ENCODE assay signal across 9 cellular contexts in genomic region chr1:171984850-171985485, GRCh38.
DNase-seq lines count a peak whose midpoint lies in the region; ATAC-seq and TF ChIP-seq lines count a peak whose summit lies in the region.
"Had no signal": no experiment of that assay in that cellular context is flagged by ENCODE, and none has a peak within 500 bp of the region (broad histone marks: within the 10 kb centered on the region; RNA-seq: fewer than 3 reads in every experiment).

No MANE protein-coding gene starts in this region.

- ATAC-seq in GM19455 (IDR thresholded peaks at IDR 0.05; ENCODE audit: unreplicated experiment): no peak

- no peak overlapping the region for H3K27ac ChIP-seq in fibroblast of lung (ENCODE audit: insufficient read depth, low read length)
- H3K27ac ChIP-seq in ovary: no peak overlapping the region

- H3K27me3 ChIP-seq in fibroblast of lung (ENCODE audit: control insufficient read depth, insufficient read depth, low read length) (no peaks in the 10 kb centered on the region), ovary (peaks cover 2% of the 10 kb centered on the region)

- WGBS in ovary, 3 donors: 15 to 20% (median 16%) methylated on average over 3 of the region's 3 CpGs

- TF ChIP-seq CTCF in fibroblast of lung (conservative IDR thresholded peaks at IDR 0.05 in 1 of 2, IDR thresholded peaks at IDR 0.05 in 1 of 2; ENCODE audit: low read depth in 1 of 2, low read length in 2 of 2) (peak; percentile 83 to 84), ovary (IDR thresholded peaks at IDR 0.05) (peak; percentile 33 to 71 (median 45))

- CTCF ChIA-PET in activated CD4-positive, alpha-beta T cell treated with anti-CD3 and anti-CD28 coated beads, Interleukin-2, amount 10 ng/mL, durations not matched to agents 7 days and 5 days (lab: Charles Lee): interaction anchor here (0.8 to 3.5 kb wide), 10 partner anchors 17 to 414 kb away, joined by 3 to 33 read pairs (median 4); no protein-coding TSS in a partner anchor

- no peak for TF ChIP-seq POLR2A in ovary (IDR thresholded peaks at IDR 0.05)

- H3K27me3 Mint-ChIP-seq in activated CD4-positive, alpha-beta T cell treated with anti-CD3 and anti-CD28 coated beads, Interleukin-2, amount 10 ng/mL, durations not matched to agents 7 days and 5 days: peaks cover 6% of the 10 kb centered on the region

- no peak overlapping the region for H3K4me3 Mint-ChIP-seq in activated CD4-positive, alpha-beta T cell treated with anti-CD3 and anti-CD28 coated beads, Interleukin-2, amount 10 ng/mL, durations not matched to agents 7 days and 5 days
- H3K4me3 Mint-ChIP-seq: activated naive CD8-positive, alpha-beta T cell treated with anti-CD3 and anti-CD28 coated beads, Interleukin-2, amount 10 ng/mL, durations not matched to agents 7 days and 5 days had no signal

- no peaks in the 10 kb centered on the region for H3K9me3 ChIP-seq in fibroblast of lung (ENCODE audit: control insufficient read depth, insufficient read depth, low read depth, low read length)
- no peaks in the 10 kb centered on the region for H3K9me3 ChIP-seq in ovary

- no peak overlapping the region for H3K4me3 ChIP-seq in fibroblast of lung (replicated peaks in 1 of 4; ENCODE audit: control extremely low read depth in 1 of 4, insufficient read depth in 1 of 4, low read depth in 3 of 4, low read length in 4 of 4)
- no peak overlapping the region for H3K4me3 ChIP-seq in ovary

- peak; percentile 38 for DNase-seq in activated CD4-positive, alpha-beta T cell treated with anti-CD3 and anti-CD28 coated beads, Interleukin-2, amount 10 ng/mL, durations not matched to agents 7 days and 5 days
- DNase-seq in activated CD4-positive, alpha-beta T cell treated with anti-CD3 and anti-CD28 coated beads, Interleukin-2, amount 50 U/mL, for 48 hours: no peak
- DNase-seq in HuH-7 (ENCODE audit: low spot score) (peak; percentile 12), SHP77 treated with DMSO at 0.1 percent for 48 hours (lab: John Stamatoyannopoulos, UW) (peak; percentile 20), fibroblast of lung (ENCODE audit: low read depth in 2 of 2) (peak; percentile 40 to 64), ovary (no peak)
- no peak for DNase-seq in stimulated activated CD4-positive, alpha-beta T cell treated with anti-CD3 and anti-CD28 coated beads, Interleukin-4, amount 100 ng/mL, for 4 hours
- DNase-seq: activated naive CD8-positive, alpha-beta T cell treated with anti-CD3 and anti-CD28 coated beads, Interleukin-2, amount 10 ng/mL, durations not matched to agents 7 days and 5 days had no signal

- no peaks in the 10 kb centered on the region for H3K9me3 Mint-ChIP-seq in activated CD4-positive, alpha-beta T cell treated with anti-CD3 and anti-CD28 coated beads, Interleukin-2, amount 10 ng/mL, durations not matched to agents 7 days and 5 days
- H3K9me3 Mint-ChIP-seq: activated naive CD8-positive, alpha-beta T cell treated with anti-CD3 and anti-CD28 coated beads, Interleukin-2, amount 10 ng/mL, durations not matched to agents 7 days and 5 days had no signal

- POLR2A ChIA-PET in activated CD4-positive, alpha-beta T cell treated with anti-CD3 and anti-CD28 coated beads, Interleukin-2, amount 10 ng/mL, durations not matched to agents 7 days and 5 days (lab: Charles Lee): no interaction called here

- H3K4me1 ChIP-seq in fibroblast of lung (ENCODE audit: control insufficient read depth, extremely low read depth, insufficient read depth, low read length) (peaks cover 3% of the 10 kb centered on the region), ovary (ENCODE audit: insufficient read depth) (no peaks in the 10 kb centered on the region)

- H3K36me3 Mint-ChIP-seq in activated CD4-positive, alpha-beta T cell treated with anti-CD3 and anti-CD28 coated beads, Interleukin-2, amount 10 ng/mL, durations not matched to agents 7 days and 5 days (ENCODE audit: low read depth): no peaks in the 10 kb centered on the region
- H3K36me3 Mint-ChIP-seq: activated naive CD8-positive, alpha-beta T cell treated with anti-CD3 and anti-CD28 coated beads, Interleukin-2, amount 10 ng/mL, durations not matched to agents 7 days and 5 days had no signal

- no peaks in the 10 kb centered on the region for H3K4me1 Mint-ChIP-seq in activated CD4-positive, alpha-beta T cell treated with anti-CD3 and anti-CD28 coated beads, Interleukin-2, amount 10 ng/mL, durations not matched to agents 7 days and 5 days

- no peaks in the 10 kb centered on the region for H4K20me1 ChIP-seq in fibroblast of lung (ENCODE audit: control insufficient read depth, extremely low read depth, insufficient read depth, low read length)

- H3K27ac Mint-ChIP-seq in activated CD4-positive, alpha-beta T cell treated with anti-CD3 and anti-CD28 coated beads, Interleukin-2, amount 10 ng/mL, durations not matched to agents 7 days and 5 days: no peak overlapping the region
- H3K27ac Mint-ChIP-seq: activated naive CD8-positive, alpha-beta T cell treated with anti-CD3 and anti-CD28 coated beads, Interleukin-2, amount 10 ng/mL, durations not matched to agents 7 days and 5 days had no signal

- H3K79me2 ChIP-seq in fibroblast of lung (ENCODE audit: control insufficient read depth, insufficient read depth, low read length): no peaks in the 10 kb centered on the region

- H3K4me2 ChIP-seq in fibroblast of lung (ENCODE audit: extremely low read depth, insufficient read depth, low read length): no peak overlapping the region

- H2AFZ ChIP-seq in fibroblast of lung (ENCODE audit: low read length): no peak overlapping the region

- H3K9ac ChIP-seq in fibroblast of lung (ENCODE audit: insufficient read depth, low read length): no peak overlapping the region

- intact Hi-C loops in ovary (cut with DNase I): loop anchor here (2.0 to 10.0 kb wide), 6 partner anchors 178 to 343 kb away; no protein-coding TSS in a partner anchor

- no peak for TF ChIP-seq EP300 in ovary (IDR thresholded peaks at IDR 0.05)

- no peaks in the 10 kb centered on the region for H3K36me3 ChIP-seq in fibroblast of lung (ENCODE audit: control insufficient read depth, insufficient read depth, low read length)
- no peaks in the 10 kb centered on the region for H3K36me3 ChIP-seq in ovary

Comparison
In these comparisons a context has a peak if more than half of its experiments do, and no peak if none do; other contexts are left out.
1. DNase-seq: peak in activated CD4-positive, alpha-beta T cell treated with anti-CD3 and anti-CD28 coated beads, Interleukin-2, amount 10 ng/mL, durations not matched to agents 7 days and 5 days (single experiment), HuH-7 (single experiment), SHP77 treated with DMSO at 0.1 percent for 48 hours (single experiment) and fibroblast of lung (2 of 2); none in activated CD4-positive, alpha-beta T cell treated with anti-CD3 and anti-CD28 coated beads, Interleukin-2, amount 50 U/mL, for 48 hours (0 of 2), ovary (0 of 5) and stimulated activated CD4-positive, alpha-beta T cell treated with anti-CD3 and anti-CD28 coated beads, Interleukin-4, amount 100 ng/mL, for 4 hours (0 of 2).